37 cellular contexts compared by ENCODE assay signal in the genomic region with DNA sequence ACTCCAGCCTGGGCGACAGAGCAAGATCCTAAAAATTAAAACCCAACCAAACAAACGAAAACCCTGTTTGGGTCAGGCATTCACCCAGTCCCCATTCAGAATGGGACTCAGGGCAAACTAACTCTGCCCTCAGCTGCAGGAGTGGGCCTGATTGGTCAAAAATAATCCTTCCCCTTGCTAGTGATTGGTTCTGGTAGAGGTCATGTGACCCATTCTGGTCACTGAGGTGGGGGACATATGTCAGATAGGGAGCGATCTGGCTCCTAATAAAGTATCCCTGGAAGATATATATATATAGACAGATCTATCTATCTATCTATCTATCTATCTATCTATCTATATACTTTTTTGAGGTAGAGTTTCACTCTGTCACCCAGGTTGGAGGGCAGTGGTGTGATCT.
"Had no signal": no experiment of that assay in that cellular context is flagged by ENCODE, and none has a peak within 500 bp of the region (broad histone marks: within the 10 kb centered on the region; RNA-seq: fewer than 3 reads in every experiment).

No MANE protein-coding gene starts in this region.

- H3K36me3 Mint-ChIP-seq: activated CD8-positive, alpha-beta memory T cell treated with anti-CD3 and anti-CD28 coated beads, Interleukin-2, amount 10 ng/mL, durations not matched to agents 7 days and 5 days; activated naive CD4-positive, alpha-beta T cell treated with anti-CD3 and anti-CD28 coated beads, Interleukin-2, amount 10 ng/mL, durations not matched to agents 7 days and 5 days; activated naive CD4-positive, alpha-beta T cell treated with anti-CD3 and anti-CD28 coated beads, Interleukin-2, amount 50 U/mL, for 24 hours had no signal

- H3K4me3 Mint-ChIP-seq: activated CD4-positive, alpha-beta memory T cell treated with anti-CD3 and anti-CD28 coated beads, Interleukin-2, amount 10 ng/mL, durations not matched to agents 7 days and 5 days; activated CD4-positive, alpha-beta T cell treated with anti-CD3 and anti-CD28 coated beads for 36 hours; activated CD4-positive, alpha-beta T cell treated with anti-CD3 and anti-CD28 coated beads, Interleukin-2, amount 10 ng/mL, durations not matched to agents 7 days and 5 days; activated CD8-positive, alpha-beta memory T cell treated with anti-CD3 and anti-CD28 coated beads, Interleukin-2, amount 10 ng/mL, durations not matched to agents 7 days and 5 days; activated CD8-positive, alpha-beta T cell treated with anti-CD3 and anti-CD28 coated beads, Interleukin-2, amount 10 ng/mL, durations not matched to agents 7 days and 5 days; activated naive CD4-positive, alpha-beta T cell treated with anti-CD3 and anti-CD28 coated beads, Interleukin-2, amount 10 ng/mL, durations not matched to agents 7 days and 5 days; activated naive CD4-positive, alpha-beta T cell treated with anti-CD3 and anti-CD28 coated beads, Interleukin-2, amount 50 U/mL, for 24 hours; activated naive CD8-positive, alpha-beta T cell; activated naive CD8-positive, alpha-beta T cell treated with anti-CD3 and anti-CD28 coated beads, Interleukin-2, amount 10 ng/mL, durations not matched to agents 7 days and 5 days; activated naive CD8-positive, alpha-beta T cell treated with anti-CD3 and anti-CD28 coated beads, Interleukin-2, amount 50 U/mL, for 24 hours; activated T-cell treated with anti-CD3 and anti-CD28 coated beads, Interleukin-2, amount 50 U/mL, for 24 hours; brain; central memory CD8-positive, alpha-beta T cell; T-helper 1 cell treated with Interleukin-12 subunit alpha and Interleukin-12 subunit beta and Interleukin-4 antibody, amounts not matched to agents 30 μg/mL and 1 μg/mL, for 36 hours; T-helper 2 cell treated with Interferon-gamma antibody and Interleukin-4, amounts not matched to agents 5 μg/mL and 100 μg/mL, for 36 hours had no signal

- ATAC-seq: activated CD4-positive, alpha-beta T cell treated with anti-CD3 and anti-CD28 coated beads for 36 hours; activated CD4-positive, CD25-positive, alpha-beta regulatory T cell treated with anti-CD3 and anti-CD28 coated beads, Interleukin-2, amount 50 U/mL, for 24 hours; activated CD8-positive, alpha-beta memory T cell treated with anti-CD3 and anti-CD28 coated beads, Interleukin-2, amount 10 ng/mL, durations not matched to agents 7 days and 5 days; activated CD8-positive, alpha-beta T cell treated with anti-CD3 and anti-CD28 coated beads, Interleukin-2, amount 10 ng/mL, durations not matched to agents 7 days and 5 days; activated naive CD8-positive, alpha-beta T cell treated with anti-CD3 and anti-CD28 coated beads, Interleukin-2, amount 50 U/mL, for 24 hours had no signal

- H3K27ac Mint-ChIP-seq: activated CD4-positive, alpha-beta memory T cell treated with anti-CD3 and anti-CD28 coated beads, Interleukin-2, amount 10 ng/mL, durations not matched to agents 7 days and 5 days; activated CD4-positive, alpha-beta T cell treated with anti-CD3 and anti-CD28 coated beads for 36 hours; activated CD4-positive, alpha-beta T cell treated with anti-CD3 and anti-CD28 coated beads, Interleukin-2, amount 10 ng/mL, durations not matched to agents 7 days and 5 days; activated CD8-positive, alpha-beta memory T cell treated with anti-CD3 and anti-CD28 coated beads, Interleukin-2, amount 10 ng/mL, durations not matched to agents 7 days and 5 days; activated CD8-positive, alpha-beta T cell treated with anti-CD3 and anti-CD28 coated beads, Interleukin-2, amount 10 ng/mL, durations not matched to agents 7 days and 5 days; activated naive CD4-positive, alpha-beta T cell treated with anti-CD3 and anti-CD28 coated beads, Interleukin-2, amount 10 ng/mL, durations not matched to agents 7 days and 5 days; activated naive CD4-positive, alpha-beta T cell treated with anti-CD3 and anti-CD28 coated beads, Interleukin-2, amount 50 U/mL, for 24 hours; activated naive CD8-positive, alpha-beta T cell; activated naive CD8-positive, alpha-beta T cell treated with anti-CD3 and anti-CD28 coated beads, Interleukin-2, amount 10 ng/mL, durations not matched to agents 7 days and 5 days; activated naive CD8-positive, alpha-beta T cell treated with anti-CD3 and anti-CD28 coated beads, Interleukin-2, amount 50 U/mL, for 24 hours; activated T-cell treated with anti-CD3 and anti-CD28 coated beads, Interleukin-2, amount 50 U/mL, for 24 hours; activated T-helper 2 cell treated with anti-CD3 and anti-CD28 coated beads, Interferon-gamma antibody, Interleukin-2, Interleukin-4, amounts not matched to agents 10 μg/mL and 5 μg/mL and 100 μg/mL, durations not matched to agents 14 hours and 24 hours and 36 hours; T-helper 1 cell treated with Interleukin-12 subunit alpha and Interleukin-12 subunit beta and Interleukin-4 antibody, amounts not matched to agents 30 μg/mL and 1 μg/mL, for 36 hours; T-helper 2 cell treated with Interferon-gamma antibody and Interleukin-4, amounts not matched to agents 5 μg/mL and 100 μg/mL, for 36 hours had no signal

- DNase-seq: activated CD4-positive, alpha-beta memory T cell treated with anti-CD3 and anti-CD28 coated beads, Interleukin-2, amount 10 ng/mL, durations not matched to agents 7 days and 5 days; activated CD4-positive, alpha-beta T cell treated with anti-CD3 and anti-CD28 coated beads for 1 hour; activated CD4-positive, alpha-beta T cell treated with anti-CD3 and anti-CD28 coated beads for 36 hours; activated CD4-positive, alpha-beta T cell treated with anti-CD3 and anti-CD28 coated beads for 48 hours; activated CD4-positive, alpha-beta T cell treated with anti-CD3 and anti-CD28 coated beads, Interleukin-2, amount 10 ng/mL, durations not matched to agents 7 days and 5 days; activated CD4-positive, alpha-beta T cell treated with anti-CD3 and anti-CD28 coated beads, Interleukin-2, amount 50 U/mL, for 48 hours; activated CD4-positive, CD25-positive, alpha-beta regulatory T cell; activated CD8-positive, alpha-beta memory T cell treated with anti-CD3 and anti-CD28 coated beads for 24 hours; activated CD8-positive, alpha-beta memory T cell treated with anti-CD3 and anti-CD28 coated beads, Interleukin-2, amount 10 ng/mL, durations not matched to agents 7 days and 5 days; activated CD8-positive, alpha-beta memory T cell treated with anti-CD3 and anti-CD28 coated beads, Interleukin-2, amount 50 U/mL, for 48 hours; activated CD8-positive, alpha-beta T cell treated with anti-CD3 and anti-CD28 coated beads, Interleukin-2, amount 10 ng/mL, durations not matched to agents 7 days and 5 days; activated effector memory CD4-positive, alpha-beta T cell treated with Interleukin-2 at 50 U/mL for 16 hours; activated gamma-delta T cell; activated naive CD4-positive, alpha-beta T cell treated with anti-CD3 and anti-CD28 coated beads, Interleukin-2, amount 10 ng/mL, durations not matched to agents 7 days and 5 days; activated naive CD4-positive, alpha-beta T cell treated with Interleukin-2 at 50 U/mL for 16 hours; activated naive CD8-positive, alpha-beta T cell treated with anti-CD3 and anti-CD28 coated beads, Interleukin-2, amount 10 ng/mL, durations not matched to agents 7 days and 5 days; activated naive CD8-positive, alpha-beta T cell treated with anti-CD3 and anti-CD28 coated beads, Interleukin-2, amount 50 U/mL, for 24 hours; activated T-cell treated with anti-CD3 and anti-CD28 coated beads, Interleukin-2, amount 50 U/mL, for 24 hours; activated T-cell treated with anti-CD3 and anti-CD28 coated beads, Interleukin-2, amount 50 U/mL, for 48 hours; amygdala; anterior cingulate cortex; caudate nucleus; cerebellar nuclear complex; T-helper 1 cell; T-helper 2 cell; T-helper 9 cell had no signal

- H3K4me3 ChIP-seq: ascending aorta, cardiac muscle cell had no signal

- H3K4me1 Mint-ChIP-seq: activated CD4-positive, alpha-beta memory T cell treated with anti-CD3 and anti-CD28 coated beads, Interleukin-2, amount 10 ng/mL, durations not matched to agents 7 days and 5 days; activated CD4-positive, alpha-beta T cell treated with anti-CD3 and anti-CD28 coated beads for 36 hours; activated CD4-positive, alpha-beta T cell treated with anti-CD3 and anti-CD28 coated beads, Interleukin-2, amount 10 ng/mL, durations not matched to agents 7 days and 5 days; activated CD8-positive, alpha-beta memory T cell treated with anti-CD3 and anti-CD28 coated beads, Interleukin-2, amount 10 ng/mL, durations not matched to agents 7 days and 5 days; activated naive CD4-positive, alpha-beta T cell treated with anti-CD3 and anti-CD28 coated beads, Interleukin-2, amount 10 ng/mL, durations not matched to agents 7 days and 5 days; activated naive CD4-positive, alpha-beta T cell treated with anti-CD3 and anti-CD28 coated beads, Interleukin-2, amount 50 U/mL, for 24 hours; activated naive CD8-positive, alpha-beta T cell treated with anti-CD3 and anti-CD28 coated beads, Interleukin-2, amount 50 U/mL, for 24 hours; central memory CD8-positive, alpha-beta T cell had no signal

- H3K36me3 ChIP-seq: ascending aorta, cardiac muscle cell had no signal

- H3K27me3 Mint-ChIP-seq: activated CD4-positive, alpha-beta memory T cell treated with anti-CD3 and anti-CD28 coated beads, Interleukin-2, amount 10 ng/mL, durations not matched to agents 7 days and 5 days; activated CD4-positive, alpha-beta T cell treated with anti-CD3 and anti-CD28 coated beads for 36 hours; activated CD8-positive, alpha-beta memory T cell treated with anti-CD3 and anti-CD28 coated beads, Interleukin-2, amount 10 ng/mL, durations not matched to agents 7 days and 5 days; activated naive CD4-positive, alpha-beta T cell treated with anti-CD3 and anti-CD28 coated beads, Interleukin-2, amount 50 U/mL, for 24 hours; activated naive CD8-positive, alpha-beta T cell; activated naive CD8-positive, alpha-beta T cell treated with anti-CD3 and anti-CD28 coated beads, Interleukin-2, amount 50 U/mL, for 24 hours; activated T-cell treated with anti-CD3 and anti-CD28 coated beads, Interleukin-2, amount 50 U/mL, for 24 hours had no signal

- H3K9me3 Mint-ChIP-seq: central memory CD8-positive, alpha-beta T cell had no signal

- H3K27ac ChIP-seq: ascending aorta, cardiac muscle cell, VCaP had no signal

- H3K27me3 ChIP-seq: ascending aorta, cardiac muscle cell had no signal
